Comparison of ENCODE assay signal across 25 cellular contexts in the genomic region with DNA sequence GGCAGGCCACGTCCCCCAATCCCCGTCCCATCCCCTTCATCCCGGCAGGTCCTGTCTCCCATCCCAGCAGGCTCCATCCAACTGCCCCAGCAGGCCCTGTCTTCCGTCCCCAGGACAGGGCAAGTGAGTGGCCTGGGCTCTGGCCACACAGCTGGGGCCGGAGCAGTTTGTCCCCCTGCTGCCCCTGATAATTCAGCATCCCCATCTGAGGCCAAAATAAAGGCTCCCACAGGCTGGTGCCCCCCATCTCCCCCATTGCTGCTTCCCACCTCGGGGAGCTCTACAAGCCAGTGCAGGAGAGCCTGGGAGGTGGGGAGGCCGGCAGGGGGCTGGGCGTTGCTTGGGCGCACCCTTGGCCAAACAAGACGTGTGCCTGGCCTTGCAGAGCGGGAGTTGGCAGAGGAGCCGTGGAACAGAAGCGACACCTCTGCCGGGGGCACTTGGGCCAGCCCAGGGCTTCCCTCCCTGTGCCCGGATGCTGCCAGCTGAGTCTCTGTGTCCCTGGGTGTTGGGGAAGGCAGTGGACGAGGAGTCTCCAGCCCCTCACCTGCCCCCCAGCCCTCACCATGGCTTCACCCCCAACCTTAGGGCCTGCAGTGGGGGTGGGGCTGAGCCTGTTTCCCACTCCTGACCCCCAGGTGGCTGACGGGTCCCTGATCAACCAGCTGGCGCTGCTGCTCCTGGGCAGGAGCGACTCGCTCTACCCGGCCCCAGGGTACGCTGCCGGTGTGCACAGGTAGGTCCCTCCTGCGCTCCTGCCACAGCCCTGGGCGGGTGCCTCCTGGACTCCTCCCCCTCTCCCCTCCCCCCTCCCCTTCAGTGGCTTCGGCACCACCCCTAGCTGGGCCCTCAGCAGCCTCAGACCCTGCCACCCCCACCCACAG.
"Had no signal": no experiment of that assay in that cellular context is flagged by ENCODE, and none has a peak within 500 bp of the region (broad histone marks: within the 10 kb centered on the region; RNA-seq: fewer than 3 reads in every experiment).

No MANE protein-coding gene starts in this region.

- H3K27me3 ChIP-seq: ascending aorta, cardiac muscle cell, heart left ventricle, vagina had no signal

- H3K27ac ChIP-seq: ascending aorta, cardiac muscle cell, heart left ventricle, lower lobe of right lung, thoracic aorta, vagina had no signal

- H3K36me3 ChIP-seq: cardiac muscle cell had no signal

- H3K4me1 ChIP-seq: ascending aorta, lower lobe of right lung had no signal

- H3K9me3 ChIP-seq: ascending aorta, heart left ventricle, lower lobe of right lung, thoracic aorta, vagina had no signal

- DNase-seq: activated B cell treated with CpG ODN at 0.5 μM for 24 hours; activated CD4-positive, alpha-beta T cell treated with anti-CD3 and anti-CD28 coated beads for 36 hours; activated CD8-positive, alpha-beta memory T cell treated with anti-CD3 and anti-CD28 coated beads, Interleukin-2, amount 10 ng/mL, durations not matched to agents 7 days and 5 days; activated CD8-positive, alpha-beta T cell treated with anti-CD3 and anti-CD28 coated beads, Interleukin-2, amount 10 ng/mL, durations not matched to agents 7 days and 5 days; activated T-cell treated with anti-CD3 and anti-CD28 coated beads, Interleukin-2, amount 50 U/mL, for 48 hours; foreskin fibroblast; kidney glomerular epithelial cell; lower lobe of right lung; mesenchymal stem cell; naive thymus-derived CD8-positive, alpha-beta T cell; occipital lobe; stimulated activated CD4-positive, alpha-beta T cell treated with anti-CD3 and anti-CD28 coated beads, Interleukin-12 subunit alpha, Interleukin-12 subunit beta, amount 100 ng/mL, for 4 hours; stimulated activated CD4-positive, alpha-beta T cell treated with anti-CD3 and anti-CD28 coated beads, Interleukin-4, amount 100 ng/mL, for 24 hours; T-helper 1 cell; trophoblast cell had no signal

- ATAC-seq: activated CD4-positive, alpha-beta T cell treated with anti-CD3 and anti-CD28 coated beads for 36 hours; activated CD8-positive, alpha-beta memory T cell treated with anti-CD3 and anti-CD28 coated beads, Interleukin-2, amount 10 ng/mL, durations not matched to agents 7 days and 5 days; esophagus mucosa; left lobe of liver; lower lobe of right lung; naive thymus-derived CD8-positive, alpha-beta T cell; sciatic nerve; stimulated activated effector memory CD8-positive, alpha-beta T cell treated with anti-CD3 and anti-CD28 coated beads, Interleukin-12 subunit alpha, Interleukin-12 subunit beta, amount 100 ng/mL, for 72 hours had no signal

- H3K4me3 ChIP-seq: ascending aorta, cardiac muscle cell, heart left ventricle, lower lobe of right lung, skin epidermis, thoracic aorta, vagina had no signal
